8 cellular contexts compared by ENCODE assay signal in the genomic region with DNA sequence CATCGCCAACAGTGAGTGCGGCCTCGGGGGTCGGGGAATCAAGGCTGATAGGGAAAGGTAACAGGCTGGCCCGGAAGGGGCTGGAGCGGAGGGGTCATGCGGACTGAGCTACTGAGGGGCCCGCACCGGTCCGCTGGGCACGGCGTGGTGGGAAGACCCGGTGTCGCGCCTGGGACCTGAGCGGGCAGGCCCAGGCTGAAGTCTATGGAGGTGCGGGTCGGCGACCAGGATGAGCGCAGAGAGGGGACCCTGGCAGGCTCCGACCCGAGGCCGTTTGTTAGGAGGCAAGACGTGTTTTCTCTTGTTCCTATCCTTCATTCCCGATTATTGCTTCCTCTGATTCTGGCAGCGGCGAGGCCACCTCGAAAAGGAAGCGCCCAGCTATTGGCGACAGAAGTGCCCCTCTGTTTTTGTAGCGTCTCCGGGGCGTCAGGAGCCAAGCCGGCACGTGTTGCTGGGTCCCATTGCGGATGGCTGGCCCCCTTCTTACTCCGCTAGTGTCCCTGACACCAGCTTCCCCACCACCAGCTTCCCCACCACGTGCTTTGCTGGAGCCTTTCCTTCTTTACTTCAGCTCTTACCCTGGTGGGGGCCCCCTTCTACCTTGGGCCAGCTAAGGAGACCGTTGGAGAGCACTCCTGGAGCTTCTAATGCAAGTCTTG. TPM values are rescaled to one million over a fixed set of nuclear protein-coding genes. Genes with fewer than 3 reads are reported as not detected.
DNase-seq lines count a peak whose midpoint lies in the region; ATAC-seq and TF ChIP-seq lines count a peak whose summit lies in the region.

No MANE protein-coding gene starts in this region.

- peaks cover 24% of the 10 kb centered on the region for H3K36me3 ChIP-seq in thoracic aorta

- ATAC-seq in GM18867 (IDR thresholded peaks at IDR 0.05; ENCODE audit: unreplicated experiment): peak; percentile 17
- peak; percentile 13 for ATAC-seq in HG02884 (IDR thresholded peaks at IDR 0.05; ENCODE audit: unreplicated experiment)
- peak; percentile 3 for ATAC-seq in memory B cell (ENCODE audit: low read depth)
- no peak for ATAC-seq in thoracic aorta (ENCODE audit: insufficient number of reproducible peaks, low FRiP score, low read depth)

- no peaks in the 10 kb centered on the region for H3K27me3 ChIP-seq in thoracic aorta (replicated peaks; ENCODE audit: insufficient read depth)

- peak overlapping the region; percentile 92 for H3K4me3 Mint-ChIP-seq in memory B cell

- H3K27me3 Mint-ChIP-seq in memory B cell: no peaks in the 10 kb centered on the region

- H3K9me3 ChIP-seq in thoracic aorta: no peaks in the 10 kb centered on the region

- peak; percentile 22 for TF ChIP-seq CTCF in choroid plexus epithelial cell (conservative IDR thresholded peaks at IDR 0.05; ENCODE audit: low read depth, low read length)
- TF ChIP-seq CTCF in thoracic aorta (IDR thresholded peaks at IDR 0.05): no peak

- DNase-seq in SK-MEL-5 (ENCODE audit: low read depth, low spot score) (peak; percentile 40), choroid plexus epithelial cell (ENCODE audit: low read depth) (peak; percentile 42), memory B cell (ENCODE audit: low spot score in 2 of 2) (no peak), thoracic aorta (ENCODE audit: low spot score) (no peak), pons (ENCODE audit: low spot score) (no peak), NCI-H1930 (lab: John Stamatoyannopoulos, UW) (no peak)

- peak overlapping the region; percentile 85 for H3K27ac Mint-ChIP-seq in memory B cell

- H3K9me3 Mint-ChIP-seq in memory B cell: no peaks in the 10 kb centered on the region

- H3K36me3 Mint-ChIP-seq in memory B cell: peaks cover 4% of the 10 kb centered on the region

- H3K4me3 ChIP-seq in choroid plexus epithelial cell (ENCODE audit: low read depth, low read length): peak overlapping the region; percentile 92
- peak overlapping the region; percentile 90 for H3K4me3 ChIP-seq in thoracic aorta

- peaks cover 5 to 26% of the 10 kb centered on the region in 2 donors for H3K4me1 ChIP-seq in thoracic aorta (ENCODE audit: control insufficient read depth in 1 of 2, low read depth in 2 of 2)

- peaks cover 20% of the 10 kb centered on the region for H3K4me1 Mint-ChIP-seq in memory B cell

- peak overlapping the region; percentile 80 to 86 for H3K27ac ChIP-seq in thoracic aorta

- in situ Hi-C loops in SK-MEL-5 (cut with HindIII; ENCODE audit: low pct_unique_long_range_greater_than_20kb, low sequenced_read_pairs): no loop called here

RNA-seq across cellular contexts. Expression of a gene that starts 0.6 kb away (rescaled TPM):
- 473 and 487 TPM in 2 replicates for total RNA-seq in SK-MEL-5 (2014; rRNA removed; shearing (Covaris generic))
- 387 and 430 TPM in 2 replicates for polyA plus RNA-seq in SK-MEL-5 (2015; cell fraction: cytosol; rRNA removed)
- polyA plus RNA-seq in SK-MEL-5 (2015; cell fraction: nucleus; rRNA removed): 319 and 346 TPM in 2 replicates
- total RNA-seq in thoracic aorta: 100 to 1,000 TPM in 1 of 2 donors, 10 to 100 TPM in 1; 53.2 to 111 TPM

RNA-seq across cellular contexts. Expression of a gene that starts 11.5 kb away (rescaled TPM):
- 5,360 and 5,858 TPM in 2 replicates for total RNA-seq in SK-MEL-5 (2014; rRNA removed; shearing (Covaris generic))
- polyA plus RNA-seq in SK-MEL-5 (2015; cell fraction: cytosol; rRNA removed): 3,392 and 3,999 TPM in 2 replicates
- polyA plus RNA-seq in SK-MEL-5 (2015; cell fraction: nucleus; rRNA removed): 956 and 1,011 TPM in 2 replicates
- 1,000 to 10,000 TPM in 1 of 2 donors, 100 to 1,000 TPM in 1; 923 to 1,490 TPM for total RNA-seq in thoracic aorta

RNA-seq across cellular contexts. Expression of a gene that starts 13.1 kb away (rescaled TPM):
- 5.6 and 7.3 TPM in 2 replicates for total RNA-seq in SK-MEL-5 (2014; rRNA removed; shearing (Covaris generic))
- polyA plus RNA-seq in SK-MEL-5 (2015; cell fraction: cytosol; rRNA removed): 2.2 and 3.7 TPM in 2 replicates
- 6.2 and 8.0 TPM in 2 replicates for polyA plus RNA-seq in SK-MEL-5 (2015; cell fraction: nucleus; rRNA removed)
- 1 to 10 TPM; 4.1 to 7.1 TPM for total RNA-seq in thoracic aorta

RNA-seq across cellular contexts. Expression of a gene that starts 23.1 kb away (rescaled TPM):
- 90.9 and 100 TPM in 2 replicates for total RNA-seq in SK-MEL-5 (2014; rRNA removed; shearing (Covaris generic))
- polyA plus RNA-seq in SK-MEL-5 (2015; cell fraction: cytosol; rRNA removed): 147 and 169 TPM in 2 replicates
- 106 and 143 TPM in 2 replicates for polyA plus RNA-seq in SK-MEL-5 (2015; cell fraction: nucleus; rRNA removed)
- 100 to 1,000 TPM; 113 to 128 TPM for total RNA-seq in thoracic aorta

RNA-seq across cellular contexts. Expression of a gene that starts 25.0 kb away (rescaled TPM):
- 114 and 125 TPM in 2 replicates for total RNA-seq in SK-MEL-5 (2014; rRNA removed; shearing (Covaris generic))
- polyA plus RNA-seq in SK-MEL-5 (2015; cell fraction: cytosol; rRNA removed): 155 and 200 TPM in 2 replicates
- polyA plus RNA-seq in SK-MEL-5 (2015; cell fraction: nucleus; rRNA removed): 138 and 186 TPM in 2 replicates
- 1 to 10 TPM; 1.1 to 3.2 TPM for total RNA-seq in thoracic aorta

Comparison
In these comparisons a context has a peak if more than half of its experiments do, and no peak if none do; other contexts are left out.
1. DNase-seq: peak in SK-MEL-5 (single experiment) and choroid plexus epithelial cell (single experiment); none in memory B cell (0 of 2), thoracic aorta (single experiment), pons (single experiment) and NCI-H1930 (0 of 2).